1 cellular context compared by ENCODE assay signal in the genomic region with DNA sequence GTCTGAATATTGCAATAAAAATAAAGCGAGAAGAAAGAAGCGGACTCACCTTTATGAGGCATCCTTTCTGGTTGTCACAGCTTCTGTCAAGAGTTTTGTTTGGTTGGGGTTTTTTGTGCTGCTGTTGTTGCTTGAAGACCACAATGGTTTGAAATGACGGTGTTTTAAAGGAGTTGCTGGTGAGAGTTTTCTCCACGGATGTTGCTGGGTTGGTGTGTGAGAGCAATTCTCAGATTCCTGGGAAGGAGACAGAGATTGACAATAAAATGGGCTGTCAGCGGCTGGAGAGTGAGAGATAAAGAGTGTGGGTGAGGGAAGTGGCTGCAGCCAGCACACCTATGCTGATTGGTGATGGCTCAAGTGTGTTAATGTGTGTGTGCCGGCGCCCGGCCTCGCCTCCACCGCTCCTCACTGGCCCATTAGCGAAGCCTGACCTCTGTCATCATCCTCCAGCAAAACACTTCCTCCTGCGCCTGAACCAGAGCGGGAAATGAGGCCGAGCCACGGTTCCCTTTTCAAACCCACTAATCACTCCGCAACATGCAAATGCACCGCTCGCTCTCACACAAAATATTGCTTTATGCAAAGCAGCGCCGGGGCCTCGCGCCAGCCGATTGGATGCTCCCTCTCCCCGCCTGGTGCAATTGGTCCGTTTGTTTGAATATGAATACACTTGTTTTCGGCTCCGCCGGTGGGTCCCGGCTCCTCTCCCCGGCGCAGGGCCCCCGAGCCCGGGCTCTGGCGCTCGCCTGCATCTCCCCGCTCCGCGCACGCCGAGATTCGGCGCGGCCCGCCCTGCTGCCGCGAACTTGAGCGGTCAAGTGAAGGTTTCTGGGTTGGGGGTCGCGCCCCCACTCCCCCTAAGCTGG.
A peak's percentile ranks its signal among the peaks of the same experiment; 100 is the strongest.
TF ChIP-seq lines count a peak whose summit lies in the region.

Gene PAX6, minus strand, starts transcription at position 544 of the 869 bp plus-strand sequence. CDS start 4,911 bp downstream, outside the sequence.

TF ChIP-seq in GM23338, 12 proteins besides CTCF, POLR2A, EP300 and RAD21 (continued from another document):
- TF ChIP-seq ZNF462 (CRISPR knock-in tag; IDR thresholded peaks at IDR 0.05): no peak
- TF ChIP-seq EZH2phosphoT487 (IDR thresholded peaks at IDR 0.05; ENCODE audit: unreplicated experiment): no peak
- peak; percentile 89 for TF ChIP-seq EZH2 (IDR thresholded peaks at IDR 0.05; ENCODE audit: low read depth, unreplicated experiment)
